Comparison of ENCODE assay signal across 8 cellular contexts in genomic region chr15:67066041-67067021, GRCh38. TPM values are rescaled to one million over a fixed set of nuclear protein-coding genes. Genes with fewer than 3 reads are reported as not detected.
DNase-seq lines count a peak whose midpoint lies in the region; ATAC-seq and TF ChIP-seq lines count a peak whose summit lies in the region.

No MANE protein-coding gene starts in this region.

- H3K23ac ChIP-seq in mesendoderm (ENCODE audit: low read length): no peak overlapping the region

- H3K18ac ChIP-seq in mesendoderm (ENCODE audit: low read length): peak overlapping the region; percentile 95

- no peaks in the 10 kb centered on the region for H3K9me3 ChIP-seq in SK-N-MC (ENCODE audit: low read depth, low read length)
- no peaks in the 10 kb centered on the region for H3K9me3 ChIP-seq in tibial nerve

- peaks cover 15% of the 10 kb centered on the region for H3K4me1 ChIP-seq in mesendoderm (ENCODE audit: control insufficient read depth, low read depth, low read length)
- peaks cover 0 to 53% (median 25%) of the 10 kb centered on the region in 4 donors for H3K4me1 ChIP-seq in tibial nerve

- no peak overlapping the region for H2AK5ac ChIP-seq in mesendoderm (ENCODE audit: low read length)

- peak overlapping the region; percentile 77 for H3K9ac ChIP-seq in SK-N-MC (ENCODE audit: insufficient read length)
- peak overlapping the region; percentile 80 for H3K9ac ChIP-seq in mesendoderm (ENCODE audit: low read length)

- H3K4ac ChIP-seq in mesendoderm (ENCODE audit: low read depth, low read length): peak overlapping the region; percentile 82

- no peak for TF ChIP-seq CTCF in tibial nerve (IDR thresholded peaks at IDR 0.05)

- peak in 1 of 2 donors; percentile 34 for TF ChIP-seq EP300 in tibial nerve (IDR thresholded peaks at IDR 0.05)

- H2BK15ac ChIP-seq in mesendoderm (replicated peaks; ENCODE audit: low read depth): peak overlapping the region; percentile 4

- no peak for TF ChIP-seq POLR2A in tibial nerve (IDR thresholded peaks at IDR 0.05)

- H3K79me1 ChIP-seq in mesendoderm (ENCODE audit: low read length): peaks cover 7% of the 10 kb centered on the region

- DNase-seq in activated T-cell treated with anti-CD3 and anti-CD28 coated beads for 1 hour (ENCODE audit: low read depth) (peak; percentile 22), activated T-cell treated with anti-CD3 and anti-CD28 coated beads for 4 hours (no peak), SK-N-MC (ENCODE audit: low read depth, low spot score) (no peak), caudate nucleus (lab: John Stamatoyannopoulos, UW) (peak in 29 of 61 donors; percentile 11 to 81 (median 52)), mesendoderm (peak; percentile 55), tibial nerve (ENCODE audit: low spot score in 2 of 2) (no peak), foreskin melanocyte (no peak)

- WGBS in mesendoderm (ENCODE audit: extremely low coverage, insufficient coverage, low lambda C conversion rate): no CpG with 5 or more reads among the region's 74 CpGs
- 1 to 2% methylated on average over 48 to 67 of the region's 74 CpGs for WGBS in tibial nerve, 2 donors

- peak overlapping the region; percentile 98 for H3K4me3 ChIP-seq in SK-N-MC
- H3K4me3 ChIP-seq in mesendoderm (ENCODE audit: low read length): peak overlapping the region; percentile 9
- peak overlapping the region; percentile 52 to 94 (median 73) for H3K4me3 ChIP-seq in tibial nerve

- no peak for ATAC-seq in GM18867 (IDR thresholded peaks at IDR 0.05; ENCODE audit: unreplicated experiment)

- H2BK120ac ChIP-seq in mesendoderm (ENCODE audit: low read depth, low read length): peak overlapping the region; percentile 31

- no peak overlapping the region for H2BK5ac ChIP-seq in mesendoderm (ENCODE audit: low read length)

- H3K4me2 ChIP-seq in mesendoderm (ENCODE audit: low read length): peak overlapping the region; percentile 41

- H3K79me2 ChIP-seq in mesendoderm (ENCODE audit: control insufficient read depth, insufficient read depth, low read length): peaks cover 14% of the 10 kb centered on the region

- H3K36me3 ChIP-seq in SK-N-MC (ENCODE audit: insufficient read depth, low read length) (peaks cover 6% of the 10 kb centered on the region; the same call in 1 of the 2 replicates), mesendoderm (ENCODE audit: control insufficient read depth, insufficient read depth, low read length) (no peaks in the 10 kb centered on the region), tibial nerve (peaks cover 0 to 3% (median 0%) of the 10 kb centered on the region in 3 donors)

- no peak overlapping the region for H4K8ac ChIP-seq in mesendoderm (ENCODE audit: low read depth, low read length)

- H3K27ac ChIP-seq in SK-N-MC (peak overlapping the region; percentile 61; the same call in 1 of the 2 replicates), caudate nucleus (ENCODE audit: low read depth, low read length) (peak overlapping the region; percentile 83), mesendoderm (ENCODE audit: low read depth, low read length) (peak overlapping the region; percentile 93), tibial nerve (peak overlapping the region; percentile 58 to 89 (median 88))

- no peak overlapping the region for H4K5ac ChIP-seq in mesendoderm (ENCODE audit: low read length)

- H3K56ac ChIP-seq in mesendoderm (ENCODE audit: low read length): peak overlapping the region; percentile 89

- H3K27me3 ChIP-seq in mesendoderm (ENCODE audit: insufficient read depth, low read length, poor library complexity): peaks cover 4% of the 10 kb centered on the region
- no peaks in the 10 kb centered on the region for H3K27me3 ChIP-seq in tibial nerve

RNA-seq across cellular contexts. Expression of gene SMAD3, which starts 0.9 kb away (rescaled TPM):
- polyA plus RNA-seq in mesendoderm (2013, experiment 1 of 2): 17.4 TPM
- 16.4 TPM for polyA plus RNA-seq in mesendoderm (2013, experiment 2 of 2)
- total RNA-seq in tibial nerve: 10 to 100 TPM; 36.3 to 68.6 (median 44.1) TPM

Comparison
In these comparisons a context has a peak if more than half of its experiments do, and no peak if none do; other contexts are left out.
1. DNase-seq: peak in activated T-cell treated with anti-CD3 and anti-CD28 coated beads for 1 hour (single experiment) and mesendoderm (single experiment); none in activated T-cell treated with anti-CD3 and anti-CD28 coated beads for 4 hours (single experiment), SK-N-MC (single experiment), tibial nerve (0 of 2) and foreskin melanocyte (single experiment).
2. H3K4me3 ChIP-seq: peak in every context shown above with its lines; median percentile 98 in SK-N-MC; 73 in tibial nerve; 9 in mesendoderm.
3. Peak in every context shown above with its lines, with median percentiles within 50 percentile points of each other: H3K27ac ChIP-seq.